Comparison of ENCODE assay signal across 1 cellular context in the genomic region with DNA sequence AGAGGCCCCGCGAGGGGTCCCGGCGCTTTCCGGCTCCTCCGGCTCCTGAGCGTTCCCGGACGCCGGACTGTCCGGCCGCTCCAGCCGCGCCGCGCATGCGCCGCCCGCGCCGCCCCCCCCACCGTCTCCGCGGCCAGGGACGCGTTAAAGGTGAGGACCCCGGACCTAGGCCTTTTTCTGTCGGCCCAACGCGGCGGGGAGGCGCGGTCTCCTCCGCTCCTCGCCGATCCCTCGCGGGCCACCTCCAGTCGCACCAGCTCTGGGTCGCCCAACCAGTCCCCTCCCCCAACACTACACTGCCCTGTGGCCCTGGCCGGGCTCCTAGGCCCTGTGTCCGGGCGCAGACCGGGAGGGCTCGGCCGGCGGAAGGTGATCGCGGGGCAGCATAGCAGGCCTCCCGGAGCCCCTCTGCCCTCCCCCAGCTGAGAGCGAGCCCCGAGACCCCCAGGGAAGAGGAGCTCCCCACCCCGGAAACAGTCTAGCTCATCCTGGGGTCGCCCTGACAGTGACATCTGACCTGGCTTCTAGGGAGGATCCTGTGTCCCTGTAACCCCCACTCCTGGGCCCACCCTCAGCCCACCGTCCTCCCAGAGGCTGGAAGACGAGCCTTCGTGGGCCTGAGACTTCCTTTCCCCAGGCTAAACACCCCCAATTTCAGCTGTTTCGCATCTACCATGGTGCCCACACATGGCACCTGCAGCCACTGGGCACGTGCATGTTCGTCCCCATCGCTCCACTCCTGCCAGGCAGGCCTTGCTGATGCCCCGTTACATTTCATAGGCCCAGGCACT.
A peak's percentile ranks its signal among the peaks of the same experiment; 100 is the strongest.
TF ChIP-seq lines count a peak whose summit lies in the region.

No MANE protein-coding gene starts in this region.

TF ChIP-seq in GM12878, 131 proteins besides CTCF, POLR2A, EP300 and RAD21 (continues in another document):
- TF ChIP-seq, protein P1, sequence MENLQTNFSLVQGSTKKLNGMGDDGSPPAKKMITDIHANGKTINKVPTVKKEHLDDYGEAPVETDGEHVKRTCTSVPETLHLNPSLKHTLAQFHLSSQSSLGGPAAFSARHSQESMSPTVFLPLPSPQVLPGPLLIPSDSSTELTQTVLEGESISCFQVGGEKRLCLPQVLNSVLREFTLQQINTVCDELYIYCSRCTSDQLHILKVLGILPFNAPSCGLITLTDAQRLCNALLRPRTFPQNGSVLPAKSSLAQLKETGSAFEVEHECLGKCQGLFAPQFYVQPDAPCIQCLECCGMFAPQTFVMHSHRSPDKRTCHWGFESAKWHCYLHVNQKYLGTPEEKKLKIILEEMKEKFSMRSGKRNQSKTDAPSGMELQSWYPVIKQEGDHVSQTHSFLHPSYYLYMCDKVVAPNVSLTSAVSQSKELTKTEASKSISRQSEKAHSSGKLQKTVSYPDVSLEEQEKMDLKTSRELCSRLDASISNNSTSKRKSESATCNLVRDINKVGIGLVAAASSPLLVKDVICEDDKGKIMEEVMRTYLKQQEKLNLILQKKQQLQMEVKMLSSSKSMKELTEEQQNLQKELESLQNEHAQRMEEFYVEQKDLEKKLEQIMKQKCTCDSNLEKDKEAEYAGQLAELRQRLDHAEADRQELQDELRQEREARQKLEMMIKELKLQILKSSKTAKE (IDR thresholded peaks at IDR 0.05; ENCODE audit: low read depth, poor library complexity, severe bottlenecking), result no peak
- TF ChIP-seq POU2F2 (IDR thresholded peaks at IDR 0.05; ENCODE audit: borderline replicate concordance, low read depth, low read length) (no peak), POLR2AphosphoS2 (IDR thresholded peaks at IDR 0.05; ENCODE audit: low read depth, low read length) (no peak), KDM1A (IDR thresholded peaks at IDR 0.05; ENCODE audit: borderline replicate concordance) (no peak), SMARCA5 (IDR thresholded peaks at IDR 0.05) (0 out of 2 replicates have a peak, but pooled peaks have one; percentile 14), SUZ12 (IDR thresholded peaks at IDR 0.05; ENCODE audit: unreplicated experiment) (no peak), ZNF24 (IDR thresholded peaks at IDR 0.05) (0 out of 2 replicates have a peak, but pooled peaks have one; percentile 4), RBBP5 (conservative IDR thresholded peaks at IDR 0.05) (no peak), ZNF217 (IDR thresholded peaks at IDR 0.05) (no peak), CHD2 (IDR thresholded peaks at IDR 0.05; ENCODE audit: borderline replicate concordance, low read depth, low read length) (no peak), ZSCAN29 (IDR thresholded peaks at IDR 0.05) (no peak), RAD51 (IDR thresholded peaks at IDR 0.05) (no peak), ZNF207 (IDR thresholded peaks at IDR 0.05; ENCODE audit: borderline replicate concordance) (peak; percentile 54; the same call in 1 of the 2 replicates), NRF1 (conservative IDR thresholded peaks at IDR 0.05; ENCODE audit: low read depth, low read length) (peak; percentile 63), BCL11A (IDR thresholded peaks at IDR 0.05; ENCODE audit: low read depth, low read length) (no peak), SUPT20H (IDR thresholded peaks at IDR 0.05; ENCODE audit: borderline replicate concordance, control insufficient read depth, low read depth, low read length) (no peak), NR2C2 (IDR thresholded peaks at IDR 0.05; ENCODE audit: borderline replicate concordance, control insufficient read depth, insufficient read length, low read depth) (no peak), SP1 (IDR thresholded peaks at IDR 0.05; ENCODE audit: low read depth, low read length) (no peak), SREBF1 (IDR thresholded peaks at IDR 0.05; ENCODE audit: low read length) (no peak), CEBPB (IDR thresholded peaks at IDR 0.05; ENCODE audit: borderline replicate concordance in 1 of 2, low read depth in 2 of 2, low read length in 2 of 2) (no peak), GATAD2B (conservative IDR thresholded peaks at IDR 0.05; ENCODE audit: low read depth) (0 out of 2 replicates have a peak, but pooled peaks have one; percentile 32)
- TF ChIP-seq, protein P2, sequence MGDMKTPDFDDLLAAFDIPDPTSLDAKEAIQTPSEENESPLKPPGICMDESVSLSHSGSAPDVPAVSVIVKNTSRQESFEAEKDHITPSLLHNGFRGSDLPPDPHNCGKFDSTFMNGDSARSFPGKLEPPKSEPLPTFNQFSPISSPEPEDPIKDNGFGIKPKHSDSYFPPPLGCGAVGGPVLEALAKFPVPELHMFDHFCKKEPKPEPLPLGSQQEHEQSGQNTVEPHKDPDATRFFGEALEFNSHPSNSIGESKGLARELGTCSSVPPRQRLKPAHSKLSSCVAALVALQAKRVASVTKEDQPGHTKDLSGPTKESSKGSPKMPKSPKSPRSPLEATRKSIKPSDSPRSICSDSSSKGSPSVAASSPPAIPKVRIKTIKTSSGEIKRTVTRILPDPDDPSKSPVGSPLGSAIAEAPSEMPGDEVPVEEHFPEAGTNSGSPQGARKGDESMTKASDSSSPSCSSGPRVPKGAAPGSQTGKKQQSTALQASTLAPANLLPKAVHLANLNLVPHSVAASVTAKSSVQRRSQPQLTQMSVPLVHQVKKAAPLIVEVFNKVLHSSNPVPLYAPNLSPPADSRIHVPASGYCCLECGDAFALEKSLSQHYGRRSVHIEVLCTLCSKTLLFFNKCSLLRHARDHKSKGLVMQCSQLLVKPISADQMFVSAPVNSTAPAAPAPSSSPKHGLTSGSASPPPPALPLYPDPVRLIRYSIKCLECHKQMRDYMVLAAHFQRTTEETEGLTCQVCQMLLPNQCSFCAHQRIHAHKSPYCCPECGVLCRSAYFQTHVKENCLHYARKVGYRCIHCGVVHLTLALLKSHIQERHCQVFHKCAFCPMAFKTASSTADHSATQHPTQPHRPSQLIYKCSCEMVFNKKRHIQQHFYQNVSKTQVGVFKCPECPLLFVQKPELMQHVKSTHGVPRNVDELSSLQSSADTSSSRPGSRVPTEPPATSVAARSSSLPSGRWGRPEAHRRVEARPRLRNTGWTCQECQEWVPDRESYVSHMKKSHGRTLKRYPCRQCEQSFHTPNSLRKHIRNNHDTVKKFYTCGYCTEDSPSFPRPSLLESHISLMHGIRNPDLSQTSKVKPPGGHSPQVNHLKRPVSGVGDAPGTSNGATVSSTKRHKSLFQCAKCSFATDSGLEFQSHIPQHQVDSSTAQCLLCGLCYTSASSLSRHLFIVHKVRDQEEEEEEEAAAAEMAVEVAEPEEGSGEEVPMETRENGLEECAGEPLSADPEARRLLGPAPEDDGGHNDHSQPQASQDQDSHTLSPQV (IDR thresholded peaks at IDR 0.05), result no peak
- TF ChIP-seq, protein P3, sequence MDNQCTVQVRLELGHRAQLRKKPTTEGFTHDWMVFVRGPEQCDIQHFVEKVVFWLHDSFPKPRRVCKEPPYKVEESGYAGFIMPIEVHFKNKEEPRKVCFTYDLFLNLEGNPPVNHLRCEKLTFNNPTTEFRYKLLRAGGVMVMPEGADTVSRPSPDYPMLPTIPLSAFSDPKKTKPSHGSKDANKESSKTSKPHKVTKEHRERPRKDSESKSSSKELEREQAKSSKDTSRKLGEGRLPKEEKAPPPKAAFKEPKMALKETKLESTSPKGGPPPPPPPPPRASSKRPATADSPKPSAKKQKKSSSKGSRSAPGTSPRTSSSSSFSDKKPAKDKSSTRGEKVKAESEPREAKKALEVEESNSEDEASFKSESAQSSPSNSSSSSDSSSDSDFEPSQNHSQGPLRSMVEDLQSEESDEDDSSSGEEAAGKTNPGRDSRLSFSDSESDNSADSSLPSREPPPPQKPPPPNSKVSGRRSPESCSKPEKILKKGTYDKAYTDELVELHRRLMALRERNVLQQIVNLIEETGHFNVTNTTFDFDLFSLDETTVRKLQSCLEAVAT (IDR thresholded peaks at IDR 0.05), result peak; percentile 41; the same call in 1 of the 2 replicates
- TF ChIP-seq, protein P4, sequence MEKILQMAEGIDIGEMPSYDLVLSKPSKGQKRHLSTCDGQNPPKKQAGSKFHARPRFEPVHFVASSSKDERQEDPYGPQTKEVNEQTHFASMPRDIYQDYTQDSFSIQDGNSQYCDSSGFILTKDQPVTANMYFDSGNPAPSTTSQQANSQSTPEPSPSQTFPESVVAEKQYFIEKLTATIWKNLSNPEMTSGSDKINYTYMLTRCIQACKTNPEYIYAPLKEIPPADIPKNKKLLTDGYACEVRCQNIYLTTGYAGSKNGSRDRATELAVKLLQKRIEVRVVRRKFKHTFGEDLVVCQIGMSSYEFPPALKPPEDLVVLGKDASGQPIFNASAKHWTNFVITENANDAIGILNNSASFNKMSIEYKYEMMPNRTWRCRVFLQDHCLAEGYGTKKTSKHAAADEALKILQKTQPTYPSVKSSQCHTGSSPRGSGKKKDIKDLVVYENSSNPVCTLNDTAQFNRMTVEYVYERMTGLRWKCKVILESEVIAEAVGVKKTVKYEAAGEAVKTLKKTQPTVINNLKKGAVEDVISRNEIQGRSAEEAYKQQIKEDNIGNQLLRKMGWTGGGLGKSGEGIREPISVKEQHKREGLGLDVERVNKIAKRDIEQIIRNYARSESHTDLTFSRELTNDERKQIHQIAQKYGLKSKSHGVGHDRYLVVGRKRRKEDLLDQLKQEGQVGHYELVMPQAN (conservative IDR thresholded peaks at IDR 0.05), result no peak
- TF ChIP-seq, protein P5, sequence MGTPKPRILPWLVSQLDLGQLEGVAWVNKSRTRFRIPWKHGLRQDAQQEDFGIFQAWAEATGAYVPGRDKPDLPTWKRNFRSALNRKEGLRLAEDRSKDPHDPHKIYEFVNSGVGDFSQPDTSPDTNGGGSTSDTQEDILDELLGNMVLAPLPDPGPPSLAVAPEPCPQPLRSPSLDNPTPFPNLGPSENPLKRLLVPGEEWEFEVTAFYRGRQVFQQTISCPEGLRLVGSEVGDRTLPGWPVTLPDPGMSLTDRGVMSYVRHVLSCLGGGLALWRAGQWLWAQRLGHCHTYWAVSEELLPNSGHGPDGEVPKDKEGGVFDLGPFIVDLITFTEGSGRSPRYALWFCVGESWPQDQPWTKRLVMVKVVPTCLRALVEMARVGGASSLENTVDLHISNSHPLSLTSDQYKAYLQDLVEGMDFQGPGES (IDR thresholded peaks at IDR 0.05), result no peak
- TF ChIP-seq, protein P6, sequence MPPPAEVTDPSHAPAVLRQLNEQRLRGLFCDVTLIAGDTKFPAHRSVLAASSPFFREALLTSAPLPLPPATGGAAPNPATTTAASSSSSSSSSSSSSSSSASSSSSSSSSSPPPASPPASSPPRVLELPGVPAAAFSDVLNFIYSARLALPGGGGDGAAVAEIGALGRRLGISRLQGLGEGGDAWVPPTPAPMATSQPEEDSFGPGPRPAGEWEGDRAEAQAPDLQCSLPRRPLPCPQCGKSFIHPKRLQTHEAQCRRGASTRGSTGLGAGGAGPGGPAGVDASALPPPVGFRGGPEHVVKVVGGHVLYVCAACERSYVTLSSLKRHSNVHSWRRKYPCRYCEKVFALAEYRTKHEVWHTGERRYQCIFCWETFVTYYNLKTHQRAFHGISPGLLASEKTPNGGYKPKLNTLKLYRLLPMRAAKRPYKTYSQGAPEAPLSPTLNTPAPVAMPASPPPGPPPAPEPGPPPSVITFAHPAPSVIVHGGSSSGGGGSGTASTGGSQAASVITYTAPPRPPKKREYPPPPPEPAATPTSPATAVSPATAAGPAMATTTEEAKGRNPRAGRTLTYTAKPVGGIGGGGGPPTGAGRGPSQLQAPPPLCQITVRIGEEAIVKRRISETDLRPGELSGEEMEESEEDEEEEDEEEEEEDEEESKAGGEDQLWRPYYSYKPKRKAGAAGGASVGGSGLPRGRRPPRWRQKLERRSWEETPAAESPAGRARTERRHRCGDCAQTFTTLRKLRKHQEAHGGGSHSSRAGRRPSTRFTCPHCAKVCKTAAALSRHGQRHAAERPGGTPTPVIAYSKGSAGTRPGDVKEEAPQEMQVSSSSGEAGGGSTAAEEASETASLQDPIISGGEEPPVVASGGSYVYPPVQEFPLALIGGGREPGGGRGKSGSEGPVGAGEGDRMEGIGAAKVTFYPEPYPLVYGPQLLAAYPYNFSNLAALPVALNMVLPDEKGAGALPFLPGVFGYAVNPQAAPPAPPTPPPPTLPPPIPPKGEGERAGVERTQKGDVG (CRISPR knock-in tag; IDR thresholded peaks at IDR 0.05), result no peak
- TF ChIP-seq, protein P7, sequence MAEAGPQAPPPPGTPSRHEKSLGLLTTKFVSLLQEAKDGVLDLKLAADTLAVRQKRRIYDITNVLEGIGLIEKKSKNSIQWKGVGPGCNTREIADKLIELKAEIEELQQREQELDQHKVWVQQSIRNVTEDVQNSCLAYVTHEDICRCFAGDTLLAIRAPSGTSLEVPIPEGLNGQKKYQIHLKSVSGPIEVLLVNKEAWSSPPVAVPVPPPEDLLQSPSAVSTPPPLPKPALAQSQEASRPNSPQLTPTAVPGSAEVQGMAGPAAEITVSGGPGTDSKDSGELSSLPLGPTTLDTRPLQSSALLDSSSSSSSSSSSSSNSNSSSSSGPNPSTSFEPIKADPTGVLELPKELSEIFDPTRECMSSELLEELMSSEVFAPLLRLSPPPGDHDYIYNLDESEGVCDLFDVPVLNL (IDR thresholded peaks at IDR 0.05; ENCODE audit: low read depth, low read length), result no peak
- TF ChIP-seq, protein P8, sequence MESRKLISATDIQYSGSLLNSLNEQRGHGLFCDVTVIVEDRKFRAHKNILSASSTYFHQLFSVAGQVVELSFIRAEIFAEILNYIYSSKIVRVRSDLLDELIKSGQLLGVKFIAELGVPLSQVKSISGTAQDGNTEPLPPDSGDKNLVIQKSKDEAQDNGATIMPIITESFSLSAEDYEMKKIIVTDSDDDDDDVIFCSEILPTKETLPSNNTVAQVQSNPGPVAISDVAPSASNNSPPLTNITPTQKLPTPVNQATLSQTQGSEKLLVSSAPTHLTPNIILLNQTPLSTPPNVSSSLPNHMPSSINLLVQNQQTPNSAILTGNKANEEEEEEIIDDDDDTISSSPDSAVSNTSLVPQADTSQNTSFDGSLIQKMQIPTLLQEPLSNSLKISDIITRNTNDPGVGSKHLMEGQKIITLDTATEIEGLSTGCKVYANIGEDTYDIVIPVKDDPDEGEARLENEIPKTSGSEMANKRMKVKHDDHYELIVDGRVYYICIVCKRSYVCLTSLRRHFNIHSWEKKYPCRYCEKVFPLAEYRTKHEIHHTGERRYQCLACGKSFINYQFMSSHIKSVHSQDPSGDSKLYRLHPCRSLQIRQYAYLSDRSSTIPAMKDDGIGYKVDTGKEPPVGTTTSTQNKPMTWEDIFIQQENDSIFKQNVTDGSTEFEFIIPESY (IDR thresholded peaks at IDR 0.05), result no peak
- TF ChIP-seq, protein P9, sequence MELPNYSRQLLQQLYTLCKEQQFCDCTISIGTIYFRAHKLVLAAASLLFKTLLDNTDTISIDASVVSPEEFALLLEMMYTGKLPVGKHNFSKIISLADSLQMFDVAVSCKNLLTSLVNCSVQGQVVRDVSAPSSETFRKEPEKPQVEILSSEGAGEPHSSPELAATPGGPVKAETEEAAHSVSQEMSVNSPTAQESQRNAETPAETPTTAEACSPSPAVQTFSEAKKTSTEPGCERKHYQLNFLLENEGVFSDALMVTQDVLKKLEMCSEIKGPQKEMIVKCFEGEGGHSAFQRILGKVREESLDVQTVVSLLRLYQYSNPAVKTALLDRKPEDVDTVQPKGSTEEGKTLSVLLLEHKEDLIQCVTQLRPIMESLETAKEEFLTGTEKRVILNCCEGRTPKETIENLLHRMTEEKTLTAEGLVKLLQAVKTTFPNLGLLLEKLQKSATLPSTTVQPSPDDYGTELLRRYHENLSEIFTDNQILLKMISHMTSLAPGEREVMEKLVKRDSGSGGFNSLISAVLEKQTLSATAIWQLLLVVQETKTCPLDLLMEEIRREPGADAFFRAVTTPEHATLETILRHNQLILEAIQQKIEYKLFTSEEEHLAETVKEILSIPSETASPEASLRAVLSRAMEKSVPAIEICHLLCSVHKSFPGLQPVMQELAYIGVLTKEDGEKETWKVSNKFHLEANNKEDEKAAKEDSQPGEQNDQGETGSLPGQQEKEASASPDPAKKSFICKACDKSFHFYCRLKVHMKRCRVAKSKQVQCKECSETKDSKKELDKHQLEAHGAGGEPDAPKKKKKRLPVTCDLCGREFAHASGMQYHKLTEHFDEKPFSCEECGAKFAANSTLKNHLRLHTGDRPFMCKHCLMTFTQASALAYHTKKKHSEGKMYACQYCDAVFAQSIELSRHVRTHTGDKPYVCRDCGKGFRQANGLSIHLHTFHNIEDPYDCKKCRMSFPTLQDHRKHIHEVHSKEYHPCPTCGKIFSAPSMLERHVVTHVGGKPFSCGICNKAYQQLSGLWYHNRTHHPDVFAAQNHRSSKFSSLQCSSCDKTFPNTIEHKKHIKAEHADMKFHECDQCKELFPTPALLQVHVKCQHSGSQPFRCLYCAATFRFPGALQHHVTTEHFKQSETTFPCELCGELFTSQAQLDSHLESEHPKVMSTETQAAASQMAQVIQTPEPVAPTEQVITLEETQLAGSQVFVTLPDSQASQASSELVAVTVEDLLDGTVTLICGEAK (IDR thresholded peaks at IDR 0.05; ENCODE audit: borderline replicate concordance), result no peak
